Comparison of ENCODE assay signal across 8 cellular contexts in genomic region chr1:39184354-39184818, GRCh38. TPM values are rescaled to one million over a fixed set of nuclear protein-coding genes. Genes with fewer than 3 reads are reported as not detected.
DNase-seq lines count a peak whose midpoint lies in the region; TF ChIP-seq lines count a peak whose summit lies in the region.

No MANE protein-coding gene starts in this region.

- H3K27me3 Mint-ChIP-seq in activated naive CD4-positive, alpha-beta T cell treated with anti-CD3 and anti-CD28 coated beads, Interleukin-2, amount 50 U/mL, for 24 hours, result no peaks in the 10 kb centered on the region

- peak overlapping the region; percentile 93 for H3K18ac ChIP-seq in mesenchymal stem cell (ENCODE audit: low read depth in 1 of 2, low read length in 2 of 2)

- DNase-seq in activated naive CD4-positive, alpha-beta T cell treated with Interleukin-2 at 50 U/mL for 16 hours, result no peak
- DNase-seq in ascending aorta (ENCODE audit: low spot score in 2 of 2) (no peak), mesenchymal stem cell (no peak), uterus (no peak), NCI-H128 (lab: John Stamatoyannopoulos, UW; ENCODE audit: unreplicated experiment) (no peak), HPDE6-E6E7 (ENCODE audit: extremely low spot score) (no peak)
- DNase-seq in stimulated activated CD4-positive, alpha-beta T cell treated with anti-CD3 and anti-CD28 coated beads, Interleukin-1b, Interleukin-23, amount 100 ng/mL, for 48 hours, result no peak

- H2BK12ac ChIP-seq in mesenchymal stem cell (ENCODE audit: low read length in 2 of 2), result peak overlapping the region; percentile 85 to 89

- no peak overlapping the region for H2BK120ac ChIP-seq in mesenchymal stem cell (ENCODE audit: low read depth, low read length)

- peak overlapping the region; percentile 98 for H3K27ac Mint-ChIP-seq in activated naive CD4-positive, alpha-beta T cell treated with anti-CD3 and anti-CD28 coated beads, Interleukin-2, amount 50 U/mL, for 24 hours

- peak overlapping the region; percentile 4 to 40 for H3K27ac ChIP-seq in ascending aorta
- H3K27ac ChIP-seq in mesenchymal stem cell (ENCODE audit: low read length, poor library complexity, severe bottlenecking), result peak overlapping the region; percentile 80
- peak overlapping the region; percentile 74 to 92 for H3K27ac ChIP-seq in uterus

- H3K36me3 ChIP-seq in ascending aorta, result no peaks in the 10 kb centered on the region
- H3K36me3 ChIP-seq in mesenchymal stem cell (ENCODE audit: control insufficient read depth in 1 of 2, insufficient read depth in 2 of 2, low read depth in 1 of 2, low read length in 2 of 2), result no peaks in the 10 kb centered on the region
- H3K36me3 ChIP-seq in uterus, result no peaks in the 10 kb centered on the region

- no peak overlapping the region for H2BK5ac ChIP-seq in mesenchymal stem cell (ENCODE audit: low read depth, low read length, poor library complexity, severe bottlenecking)

- H3K4me1 Mint-ChIP-seq in activated naive CD4-positive, alpha-beta T cell treated with anti-CD3 and anti-CD28 coated beads, Interleukin-2, amount 50 U/mL, for 24 hours, result peaks cover 61% of the 10 kb centered on the region

- H3K9me3 Mint-ChIP-seq in activated naive CD4-positive, alpha-beta T cell treated with anti-CD3 and anti-CD28 coated beads, Interleukin-2, amount 50 U/mL, for 24 hours, result no peaks in the 10 kb centered on the region

- no peaks in the 10 kb centered on the region for H3K79me1 ChIP-seq in mesenchymal stem cell (replicated peaks; ENCODE audit: low read length, poor library complexity, severe bottlenecking)

- peak overlapping the region; percentile 73 for H3K4me3 Mint-ChIP-seq in activated naive CD4-positive, alpha-beta T cell treated with anti-CD3 and anti-CD28 coated beads, Interleukin-2, amount 50 U/mL, for 24 hours

- peaks cover 0 to 10% of the 10 kb centered on the region in 2 donors for H3K4me1 ChIP-seq in ascending aorta
- peaks cover 15% of the 10 kb centered on the region for H3K4me1 ChIP-seq in mesenchymal stem cell (ENCODE audit: control insufficient read depth, insufficient read depth, low read depth, low read length)
- H3K4me1 ChIP-seq in uterus, result no peaks in the 10 kb centered on the region

- no peak overlapping the region for H2BK15ac ChIP-seq in mesenchymal stem cell (ENCODE audit: low read depth, poor library complexity, severe bottlenecking)

- peak overlapping the region; percentile 69 to 88 for H3K4ac ChIP-seq in mesenchymal stem cell (ENCODE audit: low read depth in 1 of 2, low read length in 2 of 2)

- H2AK5ac ChIP-seq in mesenchymal stem cell (ENCODE audit: low read length, severe bottlenecking), result peak overlapping the region; percentile 97

- no peak for TF ChIP-seq POLR2A in uterus (IDR thresholded peaks at IDR 0.05)

- intact Hi-C loops in ascending aorta (cut with DNase I) (no loop called here), uterus (cut with DNase I; ENCODE audit: low total_unique reads) (no loop called here)

- H3K4me3 ChIP-seq in ascending aorta, result no peak overlapping the region
- no peak overlapping the region for H3K4me3 ChIP-seq in mesenchymal stem cell (ENCODE audit: insufficient read depth in 1 of 2, low read depth in 1 of 2, low read length in 2 of 2)
- no peak overlapping the region for H3K4me3 ChIP-seq in uterus

- H4K91ac ChIP-seq in mesenchymal stem cell (ENCODE audit: low read length), result peak overlapping the region; percentile 35

- H3K27me3 ChIP-seq in ascending aorta, result no peaks in the 10 kb centered on the region
- H3K27me3 ChIP-seq in mesenchymal stem cell (ENCODE audit: control insufficient read depth in 1 of 2, insufficient read depth in 1 of 2, low read length in 2 of 2), result no peaks in the 10 kb centered on the region
- H3K27me3 ChIP-seq in uterus, result no peaks in the 10 kb centered on the region

- WGBS in mesenchymal stem cell, result 83% methylated on average over 3 of the region's 3 CpGs

- no peaks in the 10 kb centered on the region for H3K9me3 ChIP-seq in ascending aorta
- H3K9me3 ChIP-seq in mesenchymal stem cell (ENCODE audit: control insufficient read depth, low read length), result no peaks in the 10 kb centered on the region
- H3K9me3 ChIP-seq in uterus, result no peaks in the 10 kb centered on the region

- H4K8ac ChIP-seq in mesenchymal stem cell (ENCODE audit: low read length), result no peak overlapping the region

- H3K23ac ChIP-seq in mesenchymal stem cell (ENCODE audit: low read length in 2 of 2), result no peak overlapping the region

- TF ChIP-seq CTCF in ascending aorta (IDR thresholded peaks at IDR 0.05) (no peak), uterus (IDR thresholded peaks at IDR 0.05) (no peak)

- no peak overlapping the region for H2AFZ ChIP-seq in mesenchymal stem cell (ENCODE audit: low read depth, low read length)

- H3K14ac ChIP-seq in mesenchymal stem cell (ENCODE audit: low read length in 2 of 2), result peak overlapping the region in 1 of 2 experiments; percentile 38

- no peak overlapping the region for H3K4me2 ChIP-seq in mesenchymal stem cell (ENCODE audit: low read length, poor library complexity, severe bottlenecking)

- no peak overlapping the region for H3K9ac ChIP-seq in mesenchymal stem cell (ENCODE audit: low read length)

- no peaks in the 10 kb centered on the region for H3K36me3 Mint-ChIP-seq in activated naive CD4-positive, alpha-beta T cell treated with anti-CD3 and anti-CD28 coated beads, Interleukin-2, amount 50 U/mL, for 24 hours

RNA-seq across cellular contexts. Expression of gene MACF1, which starts 20.1 kb away (rescaled TPM):
- total RNA-seq in ascending aorta (279 TPM), uterus (100 to 1,000 TPM; 210 to 602 (median 573) TPM)
- 94.0 TPM for polyA plus RNA-seq in mesenchymal stem cell (2013, experiment 1 of 2)
- polyA plus RNA-seq in mesenchymal stem cell (2013, experiment 2 of 2), result 86.1 TPM

Comparison
In these comparisons a context has a peak if more than half of its experiments do, and no peak if none do; other contexts are left out.
1. H3K27ac ChIP-seq: peak in every context shown above with its lines; median percentile 83 in uterus; 80 in mesenchymal stem cell; 22 in ascending aorta.